In genomic region chr7:94160719-94161435, GRCh38 we compare ENCODE assay signal across 10 cellular contexts.
A peak's percentile ranks its signal among the peaks of the same experiment; 100 is the strongest.
DNase-seq lines count a peak whose midpoint lies in the region; ATAC-seq and TF ChIP-seq lines count a peak whose summit lies in the region.
"Had no signal": no experiment of that assay in that cellular context is flagged by ENCODE, and none has a peak within 500 bp of the region (broad histone marks: within the 10 kb centered on the region; RNA-seq: fewer than 3 reads in every experiment).

No MANE protein-coding gene starts in this region.

- peak overlapping the region; percentile 77 to 91 (median 88) for H3K27ac Mint-ChIP-seq in CD14-positive monocyte

- H3K9me3 Mint-ChIP-seq in CD14-positive monocyte = peaks cover 0 to 4% (median 2%) of the 10 kb centered on the region in 7 donors

- intact Hi-C loops in CD14-positive monocyte (cut with micrococcal nuclease) (no loop called here), vagina (cut with DNase I) (no loop called here)

- H3K4me3 ChIP-seq in SU-DHL-6 (ENCODE audit: insufficient read depth, low read length, poor library complexity, severe bottlenecking) (peak overlapping the region; percentile 35), vagina (no peak overlapping the region)

- peak overlapping the region; percentile 65 for H2AFZ ChIP-seq in SU-DHL-6 (ENCODE audit: low read depth, low read length, severe bottlenecking)

- no peak for TF ChIP-seq CTCF in CD14-positive monocyte (IDR thresholded peaks at IDR 0.05)
- TF ChIP-seq CTCF in SU-DHL-6 (IDR thresholded peaks at IDR 0.05; ENCODE audit: insufficient read depth, low read length, poor library complexity, severe bottlenecking) = no peak
- TF ChIP-seq CTCF in vagina (IDR thresholded peaks at IDR 0.05) = no peak

- H3K79me2 ChIP-seq in SU-DHL-6 (ENCODE audit: insufficient read depth, low read length) = no peaks in the 10 kb centered on the region

- ATAC-seq in GM19328 (IDR thresholded peaks at IDR 0.05; ENCODE audit: unreplicated experiment) (peak; percentile 94), HG03066 (IDR thresholded peaks at IDR 0.05; ENCODE audit: low read depth, unreplicated experiment) (peak; percentile 97)

- no peaks in the 10 kb centered on the region for H3K9me2 ChIP-seq in SU-DHL-6 (replicated peaks; ENCODE audit: insufficient read depth, low read length)

- H3K4me3 Mint-ChIP-seq in CD14-positive monocyte = peak overlapping the region; percentile 67 to 93

- DNase-seq in CD14-positive monocyte (ENCODE audit: low spot score) (no peak), NCI-H2107 (lab: John Stamatoyannopoulos, UW) (no peak), vagina (ENCODE audit: extremely low spot score in 2 of 2) (no peak), HUDEP-2 (lab: John Stamatoyannopoulos, UW; ENCODE audit: unreplicated experiment in 76 of 76) (no peak)
- DNase-seq in activated T-cell treated with anti-CD3 and anti-CD28 coated beads, Interleukin-2, amount 50 U/mL, for 1 hour = no peak
- DNase-seq: DMS53, NCI-H1105 had no signal

- no peaks in the 10 kb centered on the region for H3F3A ChIP-seq in SU-DHL-6 (ENCODE audit: insufficient read depth)

- H3K4me2 ChIP-seq in SU-DHL-6 (ENCODE audit: low read depth, low read length, poor library complexity, severe bottlenecking) = peak overlapping the region; percentile 66

- H3K27ac ChIP-seq in SU-DHL-6 (ENCODE audit: low read depth, low read length) (peak overlapping the region; percentile 67), vagina (no peak overlapping the region)

- peaks cover 0 to 2% (median 0%) of the 10 kb centered on the region in 3 donors for H3K27me3 Mint-ChIP-seq in CD14-positive monocyte (ENCODE audit: low read depth in 3 of 3)

- no peaks in the 10 kb centered on the region for H3K4me1 ChIP-seq in vagina

- no peaks in the 10 kb centered on the region for H3K27me3 ChIP-seq in SU-DHL-6 (ENCODE audit: low read length)
- H3K27me3 ChIP-seq in vagina = no peaks in the 10 kb centered on the region

- no peaks in the 10 kb centered on the region for H4K20me1 ChIP-seq in SU-DHL-6 (ENCODE audit: low read depth, low read length)

- H3K9me3 ChIP-seq in SU-DHL-6 (ENCODE audit: insufficient read depth, low read length) = no peaks in the 10 kb centered on the region
- no peaks in the 10 kb centered on the region for H3K9me3 ChIP-seq in vagina

- no peaks in the 10 kb centered on the region for H3K36me3 Mint-ChIP-seq in CD14-positive monocyte

- peak overlapping the region; percentile 34 for H3K9ac ChIP-seq in SU-DHL-6 (ENCODE audit: low read length)

- H3K36me3 ChIP-seq in SU-DHL-6 (ENCODE audit: low read length) (no peaks in the 10 kb centered on the region), vagina (no peaks in the 10 kb centered on the region)

- TF ChIP-seq POLR2A in vagina (IDR thresholded peaks at IDR 0.05) = no peak

- peaks cover 15% of the 10 kb centered on the region for H3K4me1 Mint-ChIP-seq in CD14-positive monocyte
